1 cellular context compared by ENCODE assay signal in genomic region chr16:87528690-87529579, GRCh38.
TF ChIP-seq lines count a peak whose summit lies in the region.

No MANE protein-coding gene starts in this region.

TF ChIP-seq in HepG2, 621 proteins besides CTCF, POLR2A, EP300 and RAD21 (continued from another document and continues in another):
- TF ChIP-seq ZNF784 (CRISPR knock-in tag; IDR thresholded peaks at IDR 0.05; ENCODE audit: borderline replicate concordance), result no peak; the same call in 1 of the 2 replicates
- TF ChIP-seq WIZ (CRISPR knock-in tag; IDR thresholded peaks at IDR 0.05), result 0 out of 2 replicates have a peak, but pooled peaks have one; percentile 65
- TF ChIP-seq ATF1 (CRISPR knock-in tag; IDR thresholded peaks at IDR 0.05), result peak; percentile 48; the same call in 1 of the 2 replicates
- TF ChIP-seq ARHGAP35 (CRISPR knock-in tag; IDR thresholded peaks at IDR 0.05; ENCODE audit: borderline replicate concordance), result no peak; the same call in 1 of the 2 replicates
- TF ChIP-seq ZNF354B (CRISPR knock-in tag; IDR thresholded peaks at IDR 0.05), result no peak
- no peak for TF ChIP-seq TIGD3 (CRISPR knock-in tag; IDR thresholded peaks at IDR 0.05; ENCODE audit: borderline replicate concordance)
- TF ChIP-seq MYC (CRISPR knock-in tag; IDR thresholded peaks at IDR 0.05; ENCODE audit: borderline replicate concordance), result peak; percentile 74; the same call in 1 of the 2 replicates
- no peak; the same call in 1 of the 2 replicates for TF ChIP-seq ZNF879 (CRISPR knock-in tag; IDR thresholded peaks at IDR 0.05)
- peak; percentile 92 for TF ChIP-seq ZNF652 (CRISPR knock-in tag; IDR thresholded peaks at IDR 0.05; ENCODE audit: borderline replicate concordance, low read depth)
- no peak; the same call in 1 of the 2 replicates for TF ChIP-seq ZNF230 (CRISPR knock-in tag; IDR thresholded peaks at IDR 0.05)
- TF ChIP-seq NR1H2 (CRISPR knock-in tag; IDR thresholded peaks at IDR 0.05; ENCODE audit: borderline replicate concordance, low read depth), result no peak
- peak; percentile 81 for TF ChIP-seq RERE (CRISPR knock-in tag; IDR thresholded peaks at IDR 0.05; ENCODE audit: low read depth)
- peak; percentile 95 for TF ChIP-seq TBX2 (CRISPR knock-in tag; IDR thresholded peaks at IDR 0.05; ENCODE audit: borderline replicate concordance)
- no peak for TF ChIP-seq DMTF1 (CRISPR knock-in tag; IDR thresholded peaks at IDR 0.05)
- peak; percentile 7; the same call in 1 of the 2 replicates for TF ChIP-seq POGK (CRISPR knock-in tag; conservative IDR thresholded peaks at IDR 0.05)
- no peak for TF ChIP-seq NFE2L1 (CRISPR knock-in tag; IDR thresholded peaks at IDR 0.05; ENCODE audit: borderline replicate concordance)
- TF ChIP-seq KDM1A (CRISPR knock-in tag; IDR thresholded peaks at IDR 0.05), result peak; percentile 71; the same call in 1 of the 2 replicates
- TF ChIP-seq ZNF766 (CRISPR knock-in tag; IDR thresholded peaks at IDR 0.05; ENCODE audit: borderline replicate concordance), result peak; percentile 93; the same call in 1 of the 2 replicates
- no peak for TF ChIP-seq ZFP1 (CRISPR knock-in tag; IDR thresholded peaks at IDR 0.05)
- no peak for TF ChIP-seq NFATC3 (CRISPR knock-in tag; IDR thresholded peaks at IDR 0.05)
- no peak for TF ChIP-seq ATRX (CRISPR knock-in tag; IDR thresholded peaks at IDR 0.05; ENCODE audit: borderline replicate concordance)
- TF ChIP-seq ATF7-NPFF (CRISPR knock-in tag; IDR thresholded peaks at IDR 0.05; ENCODE audit: low read depth), result no peak
- TF ChIP-seq ZEB1 (IDR thresholded peaks at IDR 0.05; ENCODE audit: insufficient replicate concordance, low read depth), result no peak
- TF ChIP-seq MLLT10 (CRISPR knock-in tag; IDR thresholded peaks at IDR 0.05), result no peak
- TF ChIP-seq SNAPC5 (CRISPR knock-in tag; IDR thresholded peaks at IDR 0.05; ENCODE audit: borderline replicate concordance), result no peak
- TF ChIP-seq GABPA (IDR thresholded peaks at IDR 0.05; ENCODE audit: low read depth, low read length), result no peak
- TF ChIP-seq GABPA (CRISPR knock-in tag; IDR thresholded peaks at IDR 0.05; ENCODE audit: low read depth), result peak; percentile 50; the same call in 1 of the 2 replicates
- TF ChIP-seq ZNF367 (CRISPR knock-in tag; IDR thresholded peaks at IDR 0.05; ENCODE audit: borderline replicate concordance), result no peak
- no peak for TF ChIP-seq IKZF1 (IDR thresholded peaks at IDR 0.05)
- peak; percentile 75 for TF ChIP-seq THAP11 (CRISPR knock-in tag; IDR thresholded peaks at IDR 0.05)
- TF ChIP-seq ELF4 (CRISPR knock-in tag; IDR thresholded peaks at IDR 0.05; ENCODE audit: borderline replicate concordance), result no peak; the same call in 1 of the 2 replicates
- TF ChIP-seq NAIF1 (CRISPR knock-in tag; IDR thresholded peaks at IDR 0.05; ENCODE audit: borderline replicate concordance), result 0 out of 2 replicates have a peak, but pooled peaks have one; percentile 26
- TF ChIP-seq TRAFD1 (CRISPR knock-in tag; IDR thresholded peaks at IDR 0.05; ENCODE audit: borderline replicate concordance), result no peak
- no peak for TF ChIP-seq ZNF720 (CRISPR knock-in tag; IDR thresholded peaks at IDR 0.05)
- TF ChIP-seq ZNF441 (CRISPR knock-in tag; IDR thresholded peaks at IDR 0.05; ENCODE audit: borderline replicate concordance), result peak; percentile 52; the same call in 1 of the 2 replicates
- no peak for TF ChIP-seq SCMH1 (CRISPR knock-in tag; IDR thresholded peaks at IDR 0.05; ENCODE audit: borderline replicate concordance)
- TF ChIP-seq ZC3H4 (CRISPR knock-in tag; IDR thresholded peaks at IDR 0.05; ENCODE audit: borderline replicate concordance), result no peak
- TF ChIP-seq ZMYM3 (CRISPR knock-in tag; IDR thresholded peaks at IDR 0.05), result peak; percentile 95
- TF ChIP-seq TERF1 (CRISPR knock-in tag; IDR thresholded peaks at IDR 0.05), result 0 out of 2 replicates have a peak, but pooled peaks have one; percentile 40
- TF ChIP-seq ZNF839 (CRISPR knock-in tag; IDR thresholded peaks at IDR 0.05; ENCODE audit: borderline replicate concordance), result no peak
- no peak for TF ChIP-seq EZH2 (conservative IDR thresholded peaks at IDR 0.05; ENCODE audit: low read depth, low read length)
- TF ChIP-seq YY1 (IDR thresholded peaks at IDR 0.05; ENCODE audit: insufficient read depth, insufficient replicate concordance, low read depth, low read length), result peak; percentile 20
- TF ChIP-seq ZNF431 (CRISPR knock-in tag; IDR thresholded peaks at IDR 0.05; ENCODE audit: borderline replicate concordance, low read depth), result no peak; the same call in 1 of the 2 replicates
- TF ChIP-seq TRIM22 (IDR thresholded peaks at IDR 0.05), result no peak
- no peak; the same call in 1 of the 2 replicates for TF ChIP-seq ZBTB33 (CRISPR knock-in tag; IDR thresholded peaks at IDR 0.05)
